ENCODE assay signal across 31 cellular contexts in the genomic region with DNA sequence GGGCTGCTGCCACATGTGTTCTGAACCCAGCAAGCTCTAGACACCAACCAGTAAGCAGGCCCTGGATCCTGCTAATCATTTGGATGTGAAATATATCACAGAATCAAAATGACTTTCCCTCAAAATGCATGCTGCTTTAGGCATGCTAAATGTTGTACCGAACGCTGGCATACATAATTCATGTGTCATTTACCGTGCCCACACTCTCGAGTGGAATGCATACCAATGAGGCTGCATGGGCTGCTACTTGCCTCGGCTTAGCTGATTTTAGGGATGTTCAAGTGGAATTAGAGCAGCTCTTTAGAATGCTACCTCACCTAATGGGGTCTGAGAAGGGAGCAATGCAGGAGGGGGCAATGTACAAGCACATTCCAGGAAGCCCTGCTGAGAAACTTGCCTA.
"Had no signal": no experiment of that assay in that cellular context is flagged by ENCODE, and none has a peak within 500 bp of the region (broad histone marks: within the 10 kb centered on the region; RNA-seq: fewer than 3 reads in every experiment).

No MANE protein-coding gene starts in this region.

- ATAC-seq: PC-3 had no signal

- H3K4me1 ChIP-seq: Peyer's patch, SJSA1 had no signal

- H3K36me3 ChIP-seq: Peyer's patch, SJSA1 had no signal

- H3K27me3 ChIP-seq: Peyer's patch, SJSA1 had no signal

- H3K9ac ChIP-seq: KMS-11, SK-N-SH had no signal

- DNase-seq: Karpas-422, KBM-7, MM.1S, MV-4-11, NCI-H1092, NCI-H1105, NCI-H1417 treated with DMSO at 0.1 percent for 48 hours, NCI-H1436 treated with DMSO at 0.1 percent for 48 hours, NCI-H1694 treated with DMSO at 0.1 percent for 48 hours, NCI-H187 treated with DMSO at 0.1 percent for 48 hours, NCI-H2029, NCI-H2081, NCI-H2171 treated with DMSO at 0.1 percent for 48 hours, NCI-H2227 treated with DMSO at 0.1 percent for 48 hours, NCI-H345, NCI-H446, NCI-H510A, NCI-H526, NCI-H69, NCI-H748 treated with DMSO at 0.1 percent for 48 hours, NCI-H82, OCI-M1, Peyer's patch, Right ventricle myocardium superior, RPMI8226, SHP77 treated with DMSO at 0.1 percent for 48 hours, SK-N-SH, SW 1271 had no signal

- H3K4me3 ChIP-seq: Peyer's patch, SJSA1 had no signal

- H3K27ac ChIP-seq: KMS-11, Peyer's patch, SJSA1 had no signal

- H3K9me3 ChIP-seq: Peyer's patch, SJSA1, SK-N-SH had no signal

- H3K4me2 ChIP-seq: KMS-11, SK-N-SH had no signal
